In genomic region chr16:56783332-56783731, GRCh38 we compare ENCODE assay signal across 1 cellular context.
TF ChIP-seq lines count a peak whose summit lies in the region.

No MANE protein-coding gene starts in this region.

TF ChIP-seq in neural cell, 6 proteins besides CTCF, POLR2A, EP300 and RAD21:
- TF ChIP-seq, protein P1, sequence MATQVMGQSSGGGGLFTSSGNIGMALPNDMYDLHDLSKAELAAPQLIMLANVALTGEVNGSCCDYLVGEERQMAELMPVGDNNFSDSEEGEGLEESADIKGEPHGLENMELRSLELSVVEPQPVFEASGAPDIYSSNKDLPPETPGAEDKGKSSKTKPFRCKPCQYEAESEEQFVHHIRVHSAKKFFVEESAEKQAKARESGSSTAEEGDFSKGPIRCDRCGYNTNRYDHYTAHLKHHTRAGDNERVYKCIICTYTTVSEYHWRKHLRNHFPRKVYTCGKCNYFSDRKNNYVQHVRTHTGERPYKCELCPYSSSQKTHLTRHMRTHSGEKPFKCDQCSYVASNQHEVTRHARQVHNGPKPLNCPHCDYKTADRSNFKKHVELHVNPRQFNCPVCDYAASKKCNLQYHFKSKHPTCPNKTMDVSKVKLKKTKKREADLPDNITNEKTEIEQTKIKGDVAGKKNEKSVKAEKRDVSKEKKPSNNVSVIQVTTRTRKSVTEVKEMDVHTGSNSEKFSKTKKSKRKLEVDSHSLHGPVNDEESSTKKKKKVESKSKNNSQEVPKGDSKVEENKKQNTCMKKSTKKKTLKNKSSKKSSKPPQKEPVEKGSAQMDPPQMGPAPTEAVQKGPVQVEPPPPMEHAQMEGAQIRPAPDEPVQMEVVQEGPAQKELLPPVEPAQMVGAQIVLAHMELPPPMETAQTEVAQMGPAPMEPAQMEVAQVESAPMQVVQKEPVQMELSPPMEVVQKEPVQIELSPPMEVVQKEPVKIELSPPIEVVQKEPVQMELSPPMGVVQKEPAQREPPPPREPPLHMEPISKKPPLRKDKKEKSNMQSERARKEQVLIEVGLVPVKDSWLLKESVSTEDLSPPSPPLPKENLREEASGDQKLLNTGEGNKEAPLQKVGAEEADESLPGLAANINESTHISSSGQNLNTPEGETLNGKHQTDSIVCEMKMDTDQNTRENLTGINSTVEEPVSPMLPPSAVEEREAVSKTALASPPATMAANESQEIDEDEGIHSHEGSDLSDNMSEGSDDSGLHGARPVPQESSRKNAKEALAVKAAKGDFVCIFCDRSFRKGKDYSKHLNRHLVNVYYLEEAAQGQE (IDR thresholded peaks at IDR 0.05; ENCODE audit: borderline replicate concordance): peak; percentile 71
- TF ChIP-seq TAF1 (IDR thresholded peaks at IDR 0.05; ENCODE audit: low read depth) (peak; percentile 51), EZH2 (IDR thresholded peaks at IDR 0.05; ENCODE audit: borderline replicate concordance, insufficient read depth, low read length, poor library complexity, severe bottlenecking) (no peak), SMC3 (conservative IDR thresholded peaks at IDR 0.05; ENCODE audit: poor library complexity) (no peak), POLR2AphosphoS5 (IDR thresholded peaks at IDR 0.05) (no peak), MXI1 (conservative IDR thresholded peaks at IDR 0.05; ENCODE audit: poor library complexity, severe bottlenecking) (peak; percentile 38)
TF ChIP-seq in neural cell: peak in this region for 3.
